25 cellular contexts compared by ENCODE assay signal in genomic region chr4:86152454-86152853, GRCh38.
"Had no signal": no experiment of that assay in that cellular context is flagged by ENCODE, and none has a peak within 500 bp of the region (broad histone marks: within the 10 kb centered on the region; RNA-seq: fewer than 3 reads in every experiment).

No MANE protein-coding gene starts in this region.

- H3K27ac Mint-ChIP-seq: activated CD8-positive, alpha-beta T cell treated with anti-CD3 and anti-CD28 coated beads for 36 hours; activated naive CD4-positive, alpha-beta T cell treated with anti-CD3 and anti-CD28 coated beads, Interleukin-2, amount 10 ng/mL, durations not matched to agents 7 days and 5 days; activated naive CD8-positive, alpha-beta T cell treated with anti-CD3 and anti-CD28 coated beads for 36 hours; activated T-cell treated with anti-CD3 and anti-CD28 coated beads, Interleukin-2, amount 50 U/mL, for 72 hours; activated T-helper 2 cell treated with anti-CD3 and anti-CD28 coated beads, Interferon-gamma antibody, Interleukin-2, Interleukin-4, amounts not matched to agents 10 μg/mL and 5 μg/mL and 100 μg/mL, durations not matched to agents 14 hours and 24 hours and 36 hours had no signal

- H3K4me1 ChIP-seq: breast epithelium had no signal

- H3K36me3 ChIP-seq: breast epithelium, MG63, WERI-Rb-1 had no signal

- H3K27me3 ChIP-seq: breast epithelium, MG63 had no signal

- ATAC-seq: activated CD8-positive, alpha-beta T cell treated with anti-CD3 and anti-CD28 coated beads for 36 hours; activated T-cell treated with anti-CD3 and anti-CD28 coated beads, Interleukin-2, amount 50 U/mL, for 72 hours; PC-3 had no signal

- DNase-seq: activated CD4-positive, alpha-beta T cell treated with anti-CD3 and anti-CD28 coated beads for 4 hours; activated CD8-positive, alpha-beta memory T cell treated with anti-CD3 and anti-CD28 coated beads, Interleukin-2, amount 50 U/mL, for 4 hours; activated CD8-positive, alpha-beta T cell treated with anti-CD3 and anti-CD28 coated beads for 36 hours; activated gamma-delta T cell treated with Interleukin-2 at 50 U/mL for 16 hours; activated naive CD4-positive, alpha-beta T cell treated with anti-CD3 and anti-CD28 coated beads, Interleukin-2, amount 10 ng/mL, durations not matched to agents 7 days and 5 days; activated naive CD8-positive, alpha-beta T cell treated with anti-CD3 and anti-CD28 coated beads for 36 hours; activated T-cell treated with anti-CD3 and anti-CD28 coated beads, Interleukin-2, amount 50 U/mL, for 72 hours; anterior cingulate cortex; MG63; MV-4-11; NCI-H1092 treated with DMSO at 0.1 percent for 48 hours; NCI-H1417 treated with DMSO at 0.1 percent for 48 hours; NCI-H1694 treated with DMSO at 0.1 percent for 48 hours; NCI-H2029 treated with DMSO at 0.1 percent for 48 hours; NCI-H345; NCI-H510A; NCI-H526 treated with DMSO at 0.1 percent for 48 hours; NCI-H82; NK-92 treated with Interleukin-12 subunit alpha and Interleukin-12 subunit beta, amount 100 ng/mL, for 24 hours; PC-3; SHP77 treated with DMSO at 0.1 percent for 48 hours; T-helper 1 cell; WERI-Rb-1 had no signal

- H3K4me1 Mint-ChIP-seq: activated naive CD4-positive, alpha-beta T cell treated with anti-CD3 and anti-CD28 coated beads, Interleukin-2, amount 10 ng/mL, durations not matched to agents 7 days and 5 days; activated naive CD8-positive, alpha-beta T cell treated with anti-CD3 and anti-CD28 coated beads for 36 hours had no signal

- H3K9me3 Mint-ChIP-seq: activated CD8-positive, alpha-beta T cell treated with anti-CD3 and anti-CD28 coated beads for 36 hours; activated naive CD8-positive, alpha-beta T cell treated with anti-CD3 and anti-CD28 coated beads for 36 hours; activated T-cell treated with anti-CD3 and anti-CD28 coated beads, Interleukin-2, amount 50 U/mL, for 72 hours had no signal

- H3K27me3 Mint-ChIP-seq: activated CD8-positive, alpha-beta T cell treated with anti-CD3 and anti-CD28 coated beads for 36 hours; activated naive CD4-positive, alpha-beta T cell treated with anti-CD3 and anti-CD28 coated beads, Interleukin-2, amount 10 ng/mL, durations not matched to agents 7 days and 5 days; activated naive CD8-positive, alpha-beta T cell treated with anti-CD3 and anti-CD28 coated beads for 36 hours had no signal

- H3K4me3 Mint-ChIP-seq: activated CD8-positive, alpha-beta T cell treated with anti-CD3 and anti-CD28 coated beads for 36 hours; activated naive CD4-positive, alpha-beta T cell treated with anti-CD3 and anti-CD28 coated beads, Interleukin-2, amount 10 ng/mL, durations not matched to agents 7 days and 5 days; activated naive CD8-positive, alpha-beta T cell treated with anti-CD3 and anti-CD28 coated beads for 36 hours; activated T-cell treated with anti-CD3 and anti-CD28 coated beads, Interleukin-2, amount 50 U/mL, for 72 hours had no signal

- H3K36me3 Mint-ChIP-seq: activated naive CD4-positive, alpha-beta T cell treated with anti-CD3 and anti-CD28 coated beads, Interleukin-2, amount 10 ng/mL, durations not matched to agents 7 days and 5 days; activated naive CD8-positive, alpha-beta T cell treated with anti-CD3 and anti-CD28 coated beads for 36 hours had no signal

- H3K4me3 ChIP-seq: breast epithelium, MG63 had no signal

- H3K27ac ChIP-seq: breast epithelium, WERI-Rb-1 had no signal

- H3K9me3 ChIP-seq: breast epithelium, MG63 had no signal
